1 cellular context compared by ENCODE assay signal in genomic region chr5:3400659-3401058, GRCh38.
TF ChIP-seq lines count a peak whose summit lies in the region.

No MANE protein-coding gene starts in this region.

TF ChIP-seq in K562, 482 proteins besides CTCF, POLR2A, EP300 and RAD21 (continued from another document):
- no peak for TF ChIP-seq SNIP1 (IDR thresholded peaks at IDR 0.05; ENCODE audit: low read depth)
- TF ChIP-seq ZNF586 (CRISPR knock-in tag; conservative IDR thresholded peaks at IDR 0.05): no peak
- no peak for TF ChIP-seq OTX1 (CRISPR knock-in tag; IDR thresholded peaks at IDR 0.05)
- TF ChIP-seq PHTF2 (CRISPR knock-in tag; IDR thresholded peaks at IDR 0.05): no peak
- TF ChIP-seq ZBTB49 (CRISPR knock-in tag; IDR thresholded peaks at IDR 0.05; ENCODE audit: borderline replicate concordance): no peak
- no peak for TF ChIP-seq SP1 (CRISPR knock-in tag; IDR thresholded peaks at IDR 0.05)
TF ChIP-seq in K562: peak in this region for 5.
